1 cellular context compared by ENCODE assay signal in genomic region chr15:92949604-92950249, GRCh38.
TF ChIP-seq lines count a peak whose summit lies in the region.

No MANE protein-coding gene starts in this region.

TF ChIP-seq in HepG2, 621 proteins besides CTCF, POLR2A, EP300 and RAD21 (continued from another document):
- no peak for TF ChIP-seq HINFP (CRISPR knock-in tag; IDR thresholded peaks at IDR 0.05; ENCODE audit: low read depth)
- no peak for TF ChIP-seq ZFP36 (IDR thresholded peaks at IDR 0.05; ENCODE audit: borderline replicate concordance, low read depth, low read length, partially characterized antibody)
- no peak for TF ChIP-seq ZNF251 (CRISPR knock-in tag; IDR thresholded peaks at IDR 0.05)
- TF ChIP-seq ZNF124 (CRISPR knock-in tag; IDR thresholded peaks at IDR 0.05) = no peak
- TF ChIP-seq ZSCAN5A (CRISPR knock-in tag; IDR thresholded peaks at IDR 0.05; ENCODE audit: borderline replicate concordance) = peak; percentile 42; the same call in 1 of the 2 replicates
- TF ChIP-seq THAP8 (CRISPR knock-in tag; IDR thresholded peaks at IDR 0.05; ENCODE audit: borderline replicate concordance) = no peak
- TF ChIP-seq ZNF17 (CRISPR knock-in tag; IDR thresholded peaks at IDR 0.05) = no peak
- peak; percentile 24; the same call in 1 of the 2 replicates for TF ChIP-seq HDAC1 (CRISPR knock-in tag; IDR thresholded peaks at IDR 0.05)
- TF ChIP-seq KMT2B (CRISPR knock-in tag; IDR thresholded peaks at IDR 0.05) = no peak
- TF ChIP-seq REST (IDR thresholded peaks at IDR 0.05; ENCODE audit: borderline replicate concordance in 1 of 2, low read depth in 1 of 2, low read length in 2 of 2) = no peak
- TF ChIP-seq ZC3H4 (CRISPR knock-in tag; IDR thresholded peaks at IDR 0.05; ENCODE audit: borderline replicate concordance) = no peak
- no peak for TF ChIP-seq KLF15 (CRISPR knock-in tag; IDR thresholded peaks at IDR 0.05; ENCODE audit: borderline replicate concordance)
- peak; percentile 85; the same call in 1 of the 2 replicates for TF ChIP-seq SETDB1 (CRISPR knock-in tag; IDR thresholded peaks at IDR 0.05; ENCODE audit: borderline replicate concordance)
- TF ChIP-seq KMT2A (CRISPR knock-in tag; IDR thresholded peaks at IDR 0.05) = no peak
- TF ChIP-seq GLMP (CRISPR knock-in tag; IDR thresholded peaks at IDR 0.05; ENCODE audit: borderline replicate concordance) = no peak
- TF ChIP-seq SOX13 (IDR thresholded peaks at IDR 0.05) = no peak
- peak in 1 of 2 experiments; percentile 80; a peak in 3 of 4 replicates for TF ChIP-seq SOX13 (CRISPR knock-in tag; conservative IDR thresholded peaks at IDR 0.05 in 1 of 2, IDR thresholded peaks at IDR 0.05 in 1 of 2)
- no peak for TF ChIP-seq ZNF432 (CRISPR knock-in tag; IDR thresholded peaks at IDR 0.05; ENCODE audit: borderline replicate concordance)
- TF ChIP-seq NCOA2 (CRISPR knock-in tag; IDR thresholded peaks at IDR 0.05) = peak; percentile 58
- TF ChIP-seq EED (CRISPR knock-in tag; IDR thresholded peaks at IDR 0.05) = no peak
- TF ChIP-seq ZGPAT (CRISPR knock-in tag; IDR thresholded peaks at IDR 0.05) = peak; percentile 61; the same call in 1 of the 2 replicates
- TF ChIP-seq TOPORS (CRISPR knock-in tag; IDR thresholded peaks at IDR 0.05) = 0 out of 2 replicates have a peak, but pooled peaks have one; percentile 45
- TF ChIP-seq GATA4 (IDR thresholded peaks at IDR 0.05; ENCODE audit: borderline replicate concordance, low read depth) = no peak
- TF ChIP-seq ZNF280D (CRISPR knock-in tag; IDR thresholded peaks at IDR 0.05) = peak; percentile 94
- TF ChIP-seq ZNF562 (CRISPR knock-in tag; IDR thresholded peaks at IDR 0.05; ENCODE audit: borderline replicate concordance) = peak; percentile 99
